ENCODE assay signal across 13 cellular contexts in genomic region chr3:52155912-52156311, GRCh38. TPM values are rescaled to one million over a fixed set of nuclear protein-coding genes. Genes with fewer than 3 reads are reported as not detected.
DNase-seq lines count a peak whose midpoint lies in the region; ATAC-seq and TF ChIP-seq lines count a peak whose summit lies in the region.
"Had no signal": no experiment of that assay in that cellular context is flagged by ENCODE, and none has a peak within 500 bp of the region (broad histone marks: within the 10 kb centered on the region; RNA-seq: fewer than 3 reads in every experiment).

No MANE protein-coding gene starts in this region.

- POLR2A ChIA-PET in WTC11 (lab: Charles Lee) = no interaction called here

- peaks cover 29% of the 10 kb centered on the region for H3K4me1 Mint-ChIP-seq in activated naive CD4-positive, alpha-beta T cell treated with anti-CD3 and anti-CD28 coated beads, Interleukin-2, amount 10 ng/mL, durations not matched to agents 7 days and 5 days
- peaks cover 33% of the 10 kb centered on the region for H3K4me1 Mint-ChIP-seq in WTC11
- H3K4me1 Mint-ChIP-seq in stimulated activated naive B cell treated with anti-CD40 and anti-IgM and Interleukin-4, amounts not matched to agents 10 μg/mL and 1 μg/mL and 100 μg/mL, for 72 hours = peaks cover 7 to 28% of the 10 kb centered on the region in 2 donors

- DNase-seq in activated naive CD4-positive, alpha-beta T cell treated with anti-CD3 and anti-CD28 coated beads, Interleukin-2, amount 10 ng/mL, durations not matched to agents 7 days and 5 days = no peak
- DNase-seq in activated naive CD4-positive, alpha-beta T cell treated with anti-CD3 and anti-CD28 coated beads, Interleukin-2, amount 50 U/mL, for 72 hours (ENCODE audit: low spot score in 2 of 2) = no peak
- DNase-seq in WTC11 (ENCODE audit: low spot score) (no peak), hepatocyte (ENCODE audit: low spot score) (no peak), NCI-H2081 treated with DMSO at 0.1 percent for 48 hours (lab: John Stamatoyannopoulos, UW) (no peak), NCI-H2107 treated with DMSO at 0.1 percent for 48 hours (lab: John Stamatoyannopoulos, UW; ENCODE audit: unreplicated experiment) (no peak), HCEC 1CT (no peak)
- DNase-seq in stimulated activated naive B cell treated with anti-CD40 and anti-IgM and Interleukin-4, amounts not matched to agents 10 μg/mL and 1 μg/mL and 100 μg/mL, for 72 hours = no peak
- DNase-seq: foreskin melanocyte, NCI-H1417 treated with DMSO at 0.1 percent for 48 hours, NCI-H510A treated with DMSO at 0.1 percent for 48 hours, ovary, WERI-Rb-1 had no signal

- H3K36me3 ChIP-seq in hepatocyte (replicated peaks; ENCODE audit: insufficient read depth, low read depth) = no peaks in the 10 kb centered on the region
- H3K36me3 ChIP-seq: ovary had no signal

- peak overlapping the region; percentile 49 for H3K27ac Mint-ChIP-seq in activated naive CD4-positive, alpha-beta T cell treated with anti-CD3 and anti-CD28 coated beads, Interleukin-2, amount 10 ng/mL, durations not matched to agents 7 days and 5 days
- peak overlapping the region in 1 of 2 donors; percentile 92 for H3K27ac Mint-ChIP-seq in activated naive CD4-positive, alpha-beta T cell treated with anti-CD3 and anti-CD28 coated beads, Interleukin-2, amount 50 U/mL, for 72 hours
- H3K27ac Mint-ChIP-seq in WTC11 = peak overlapping the region; percentile 41; the same call in 1 of the 2 replicates
- H3K27ac Mint-ChIP-seq in stimulated activated naive B cell treated with anti-CD40 and anti-IgM and Interleukin-4, amounts not matched to agents 10 μg/mL and 1 μg/mL and 100 μg/mL, for 72 hours = no peak overlapping the region

- no peaks in the 10 kb centered on the region for H3K9me3 ChIP-seq in hepatocyte (ENCODE audit: low read depth)
- H3K9me3 ChIP-seq: ovary had no signal

- no peaks in the 10 kb centered on the region for H3K9me3 Mint-ChIP-seq in activated naive CD4-positive, alpha-beta T cell treated with anti-CD3 and anti-CD28 coated beads, Interleukin-2, amount 10 ng/mL, durations not matched to agents 7 days and 5 days
- no peaks in the 10 kb centered on the region for H3K9me3 Mint-ChIP-seq in activated naive CD4-positive, alpha-beta T cell treated with anti-CD3 and anti-CD28 coated beads, Interleukin-2, amount 50 U/mL, for 72 hours
- H3K9me3 Mint-ChIP-seq in WTC11 = no peaks in the 10 kb centered on the region
- no peaks in the 10 kb centered on the region for H3K9me3 Mint-ChIP-seq in stimulated activated naive B cell treated with anti-CD40 and anti-IgM and Interleukin-4, amounts not matched to agents 10 μg/mL and 1 μg/mL and 100 μg/mL, for 72 hours

- H3K36me3 Mint-ChIP-seq in activated naive CD4-positive, alpha-beta T cell treated with anti-CD3 and anti-CD28 coated beads, Interleukin-2, amount 10 ng/mL, durations not matched to agents 7 days and 5 days = peaks cover 3% of the 10 kb centered on the region
- peaks cover 0 to 15% of the 10 kb centered on the region in 2 donors for H3K36me3 Mint-ChIP-seq in activated naive CD4-positive, alpha-beta T cell treated with anti-CD3 and anti-CD28 coated beads, Interleukin-2, amount 50 U/mL, for 72 hours
- H3K36me3 Mint-ChIP-seq in WTC11 = no peaks in the 10 kb centered on the region
- H3K36me3 Mint-ChIP-seq in stimulated activated naive B cell treated with anti-CD40 and anti-IgM and Interleukin-4, amounts not matched to agents 10 μg/mL and 1 μg/mL and 100 μg/mL, for 72 hours = no peaks in the 10 kb centered on the region

- H3K27me3 ChIP-seq in hepatocyte = no peaks in the 10 kb centered on the region
- H3K27me3 ChIP-seq: ovary had no signal

- CTCF ChIA-PET in activated naive CD4-positive, alpha-beta T cell treated with anti-CD3 and anti-CD28 coated beads, Interleukin-2, amount 10 ng/mL, durations not matched to agents 7 days and 5 days (lab: Charles Lee) = no interaction called here
- CTCF ChIA-PET in WTC11 (lab: Charles Lee) = interaction anchor here (0.6 to 1.3 kb wide), 4 partner anchors 11 to 437 kb away, joined by 3 to 6 read pairs (median 3); no protein-coding TSS in a partner anchor

- 81% methylated on average over 4 of the region's 4 CpGs for WGBS in hepatocyte (ENCODE audit: low lambda C conversion rate, missing lambda C conversion rate)

- H3K4me3 Mint-ChIP-seq in activated naive CD4-positive, alpha-beta T cell treated with anti-CD3 and anti-CD28 coated beads, Interleukin-2, amount 10 ng/mL, durations not matched to agents 7 days and 5 days = peak overlapping the region; percentile 60
- peak overlapping the region; percentile 43; the same call in 1 of the 2 replicates for H3K4me3 Mint-ChIP-seq in WTC11
- peak overlapping the region; percentile 37 to 59 for H3K4me3 Mint-ChIP-seq in stimulated activated naive B cell treated with anti-CD40 and anti-IgM and Interleukin-4, amounts not matched to agents 10 μg/mL and 1 μg/mL and 100 μg/mL, for 72 hours

- H3K27me3 Mint-ChIP-seq in activated naive CD4-positive, alpha-beta T cell treated with anti-CD3 and anti-CD28 coated beads, Interleukin-2, amount 10 ng/mL, durations not matched to agents 7 days and 5 days = peaks cover 9% of the 10 kb centered on the region
- H3K27me3 Mint-ChIP-seq in WTC11 (ENCODE audit: low read depth) = no peaks in the 10 kb centered on the region
- H3K27me3 Mint-ChIP-seq in stimulated activated naive B cell treated with anti-CD40 and anti-IgM and Interleukin-4, amounts not matched to agents 10 μg/mL and 1 μg/mL and 100 μg/mL, for 72 hours = no peaks in the 10 kb centered on the region

- H4K20me1 ChIP-seq in hepatocyte (ENCODE audit: insufficient read depth, poor library complexity, severe bottlenecking) = no peaks in the 10 kb centered on the region

- H3K4me1 ChIP-seq in hepatocyte (ENCODE audit: insufficient read depth) = no peaks in the 10 kb centered on the region

- H3K27ac ChIP-seq in hepatocyte = no peak overlapping the region

- H3K79me2 ChIP-seq in hepatocyte = peaks cover 8% of the 10 kb centered on the region

- H2AFZ ChIP-seq in hepatocyte = peak overlapping the region; percentile 4

- no peaks in the 10 kb centered on the region for H3K9me2 ChIP-seq in hepatocyte (replicated peaks; ENCODE audit: insufficient read depth)

- TF ChIP-seq CTCF in WTC11 (IDR thresholded peaks at IDR 0.05) = no peak
- TF ChIP-seq CTCF in hepatocyte (IDR thresholded peaks at IDR 0.05; ENCODE audit: poor library complexity) = no peak

- H3K4me3 ChIP-seq in hepatocyte = no peak overlapping the region
- H3K4me3 ChIP-seq: ovary had no signal

- ATAC-seq in activated naive CD4-positive, alpha-beta T cell treated with anti-CD3 and anti-CD28 coated beads, Interleukin-2, amount 50 U/mL, for 72 hours = no peak
- ATAC-seq in WTC11 = no peak
- ATAC-seq in stimulated activated naive B cell treated with anti-CD40 and anti-IgM and Interleukin-4, amounts not matched to agents 10 μg/mL and 1 μg/mL and 100 μg/mL, for 72 hours (replicated peaks) = no peak

- no peak overlapping the region for H3K4me2 ChIP-seq in hepatocyte

TF ChIP-seq in WTC11, 78 proteins besides CTCF, POLR2A, EP300 and RAD21 (continues in another document):
- no peak for TF ChIP-seq GRHL2 (CRISPR knock-in tag; IDR thresholded peaks at IDR 0.05; ENCODE audit: insufficient replicate concordance, severe bottlenecking)
- TF ChIP-seq, protein P1, sequence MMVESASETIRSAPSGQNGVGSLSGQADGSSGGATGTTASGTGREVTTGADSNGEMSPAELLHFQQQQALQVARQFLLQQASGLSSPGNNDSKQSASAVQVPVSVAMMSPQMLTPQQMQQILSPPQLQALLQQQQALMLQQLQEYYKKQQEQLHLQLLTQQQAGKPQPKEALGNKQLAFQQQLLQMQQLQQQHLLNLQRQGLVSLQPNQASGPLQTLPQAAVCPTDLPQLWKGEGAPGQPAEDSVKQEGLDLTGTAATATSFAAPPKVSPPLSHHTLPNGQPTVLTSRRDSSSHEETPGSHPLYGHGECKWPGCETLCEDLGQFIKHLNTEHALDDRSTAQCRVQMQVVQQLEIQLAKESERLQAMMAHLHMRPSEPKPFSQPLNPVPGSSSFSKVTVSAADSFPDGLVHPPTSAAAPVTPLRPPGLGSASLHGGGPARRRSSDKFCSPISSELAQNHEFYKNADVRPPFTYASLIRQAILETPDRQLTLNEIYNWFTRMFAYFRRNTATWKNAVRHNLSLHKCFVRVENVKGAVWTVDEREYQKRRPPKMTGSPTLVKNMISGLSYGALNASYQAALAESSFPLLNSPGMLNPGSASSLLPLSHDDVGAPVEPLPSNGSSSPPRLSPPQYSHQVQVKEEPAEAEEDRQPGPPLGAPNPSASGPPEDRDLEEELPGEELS (CRISPR knock-in tag; IDR thresholded peaks at IDR 0.05) = no peak
- TF ChIP-seq, protein P2, sequence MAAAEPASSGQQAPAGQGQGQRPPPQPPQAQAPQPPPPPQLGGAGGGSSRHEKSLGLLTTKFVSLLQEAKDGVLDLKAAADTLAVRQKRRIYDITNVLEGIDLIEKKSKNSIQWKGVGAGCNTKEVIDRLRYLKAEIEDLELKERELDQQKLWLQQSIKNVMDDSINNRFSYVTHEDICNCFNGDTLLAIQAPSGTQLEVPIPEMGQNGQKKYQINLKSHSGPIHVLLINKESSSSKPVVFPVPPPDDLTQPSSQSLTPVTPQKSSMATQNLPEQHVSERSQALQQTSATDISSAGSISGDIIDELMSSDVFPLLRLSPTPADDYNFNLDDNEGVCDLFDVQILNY (CRISPR knock-in tag; IDR thresholded peaks at IDR 0.05) = no peak
- no peak for TF ChIP-seq ATF2 (CRISPR knock-in tag; IDR thresholded peaks at IDR 0.05; ENCODE audit: borderline replicate concordance, low read depth)
- no peak for TF ChIP-seq NFATC4 (CRISPR knock-in tag; IDR thresholded peaks at IDR 0.05)
- no peak for TF ChIP-seq NFE2L1 (CRISPR knock-in tag; IDR thresholded peaks at IDR 0.05)

RNA-seq across cellular contexts. Expression of gene POC1A, which starts 1.7 kb away (rescaled TPM):
- 10 to 100 TPM; 28.8 to 32.2 TPM for total RNA-seq in activated naive CD4-positive, alpha-beta T cell treated with anti-CD3 and anti-CD28 coated beads, Interleukin-2, amount 50 U/mL, for 72 hours
- total RNA-seq in WTC11 (2021) = 31.3 to 36.2 TPM (median 34.9 TPM) in 3 replicates
- total RNA-seq in hepatocyte = 2.6 TPM in 2 replicates
- polyA plus RNA-seq in hepatocyte = 3.7 and 5.7 TPM in 2 replicates

RNA-seq across cellular contexts. Expression of gene ALAS1, which starts 42.0 kb away (rescaled TPM):
- 10 to 100 TPM; 56.1 to 72.0 TPM for total RNA-seq in activated naive CD4-positive, alpha-beta T cell treated with anti-CD3 and anti-CD28 coated beads, Interleukin-2, amount 50 U/mL, for 72 hours
- total RNA-seq in WTC11 (2021) = 39.1 to 43.0 TPM (median 39.4 TPM) in 3 replicates
- 81.8 and 85.3 TPM in 2 replicates for total RNA-seq in hepatocyte
- polyA plus RNA-seq in hepatocyte = 90.1 and 91.2 TPM in 2 replicates
